ENCODE assay signal across 11 cellular contexts in genomic region chr17:78416311-78416711, GRCh38. TPM values are rescaled to one million over a fixed set of nuclear protein-coding genes. Genes with fewer than 3 reads are reported as not detected.
DNase-seq lines count a peak whose midpoint lies in the region; ATAC-seq and TF ChIP-seq lines count a peak whose summit lies in the region.
"Had no signal": no experiment of that assay in that cellular context is flagged by ENCODE, and none has a peak within 500 bp of the region (broad histone marks: within the 10 kb centered on the region; RNA-seq: fewer than 3 reads in every experiment).

No MANE protein-coding gene starts in this region.

- H3K27me3 ChIP-seq in heart left ventricle (no peaks in the 10 kb centered on the region), muscle layer of duodenum (ENCODE audit: low read depth, low read length) (no peaks in the 10 kb centered on the region), upper lobe of right lung (no peaks in the 10 kb centered on the region)

- CTCF ChIA-PET in GM10248 (lab: Yijun Ruan, JAX), result interaction anchor here (0.7 to 2.6 kb wide), 9 partner anchors 9 to 165 kb away, joined by 3 to 14 read pairs (median 4); no protein-coding TSS in a partner anchor

- H3K9me3 ChIP-seq in heart left ventricle, result no peaks in the 10 kb centered on the region
- no peaks in the 10 kb centered on the region for H3K9me3 ChIP-seq in muscle layer of duodenum (ENCODE audit: control insufficient read depth in 1 of 2, low read length in 2 of 2)
- no peaks in the 10 kb centered on the region for H3K9me3 ChIP-seq in upper lobe of right lung

- TF ChIP-seq CTCF in heart left ventricle (IDR thresholded peaks at IDR 0.05), result no peak
- no peak for TF ChIP-seq CTCF in choroid plexus epithelial cell (conservative IDR thresholded peaks at IDR 0.05; ENCODE audit: low read depth, low read length)
- no peak for TF ChIP-seq CTCF in upper lobe of right lung (IDR thresholded peaks at IDR 0.05)
- no peak for TF ChIP-seq CTCF in GM10248 (IDR thresholded peaks at IDR 0.05; ENCODE audit: control extremely low read depth, extremely low read depth, low read depth, missing control alignments)

- ATAC-seq in heart left ventricle, result no peak
- ATAC-seq in upper lobe of right lung, result no peak

- H3K4me3 ChIP-seq in heart left ventricle (peak overlapping the region in 1 of 12 donors; percentile 30), choroid plexus epithelial cell (ENCODE audit: low read depth, low read length) (no peak overlapping the region), muscle layer of duodenum (ENCODE audit: low read depth in 1 of 2, low read length in 2 of 2) (no peak overlapping the region), upper lobe of right lung (no peak overlapping the region)

- H3K36me3 ChIP-seq in heart left ventricle (peaks cover 0 to 31% (median 16%) of the 10 kb centered on the region in 9 donors), muscle layer of duodenum (ENCODE audit: control insufficient read depth in 1 of 2, insufficient read depth in 2 of 2, low read length in 2 of 2) (peaks cover 15% of the 10 kb centered on the region in 2 donors), upper lobe of right lung (peaks cover 28% of the 10 kb centered on the region)

- no peak for TF ChIP-seq POLR2A in heart left ventricle (IDR thresholded peaks at IDR 0.05)

- DNase-seq in heart left ventricle (no peak), cardiac septum (ENCODE audit: low spot score) (no peak), choroid plexus epithelial cell (ENCODE audit: low read depth) (peak; percentile 77), upper lobe of right lung (no peak), NCI-H1436 (lab: John Stamatoyannopoulos, UW) (no peak), GM10248 (ENCODE audit: extremely low spot score) (no peak)
- no peak for DNase-seq in stimulated activated naive CD4-positive, alpha-beta T cell treated with Interleukin-2 at 50 U/mL for 16 hours (lab: John Stamatoyannopoulos, UW)
- DNase-seq: COR-L47; SHP77; stimulated activated CD4-positive, alpha-beta T cell treated with anti-CD3 and anti-CD28 coated beads, Interleukin-4, amount 100 ng/mL, for 24 hours had no signal

- WGBS in heart left ventricle, 4 donors, result 40 to 51% (median 46%) methylated on average over 5 to 7 of the region's 7 CpGs

- H3K27ac ChIP-seq in heart left ventricle (peak overlapping the region; percentile 73 to 98 (median 86)), muscle layer of duodenum (ENCODE audit: low read length) (peak overlapping the region; percentile 93), upper lobe of right lung (peak overlapping the region; percentile 83)

- intact Hi-C loops in heart left ventricle (cut with DNase I), result loop anchor here in 3 of 10 donors (5.0 kb wide), 1 partner anchor 34 kb away; no protein-coding TSS in a partner anchor
- intact Hi-C loops in cardiac septum (cut with DNase I), result no loop called here
- intact Hi-C loops in upper lobe of right lung (cut with DNase I), result no loop called here

- POLR2A ChIA-PET in GM10248 (lab: Yijun Ruan, JAX), result interaction anchor here (0.5 kb wide), 1 partner anchor 109 kb away, joined by 3 read pairs; no protein-coding TSS in a partner anchor

- peaks cover 7 to 100% (median 77%) of the 10 kb centered on the region in 12 donors for H3K4me1 ChIP-seq in heart left ventricle
- peaks cover 10 to 18% of the 10 kb centered on the region in 2 donors for H3K4me1 ChIP-seq in muscle layer of duodenum (ENCODE audit: control insufficient read depth in 1 of 2, insufficient read depth in 2 of 2, low read length in 2 of 2)
- H3K4me1 ChIP-seq in upper lobe of right lung, result peaks cover 93% of the 10 kb centered on the region

RNA-seq across cellular contexts. Expression of gene PGS1, which starts 37.9 kb away (rescaled TPM):
- 10 to 100 TPM; 14.2 to 32.8 (median 17.3) TPM for total RNA-seq in heart left ventricle
- 10 to 100 TPM; 11.9 to 24.6 TPM for polyA plus RNA-seq in heart left ventricle
- 22.1 TPM for total RNA-seq in cardiac septum
- 95.5 TPM for total RNA-seq in upper lobe of right lung

RNA-seq across cellular contexts. Expression of gene SOCS3, which starts 56.4 kb away (rescaled TPM):
- 100 to 1,000 TPM in 1 of 9 donors, 10 to 100 TPM in 5, 1 to 10 TPM in 3; 4.6 to 134 (median 18.4) TPM for total RNA-seq in heart left ventricle
- 10 to 100 TPM; 15.2 to 15.9 TPM for polyA plus RNA-seq in heart left ventricle
- 49.9 TPM for total RNA-seq in cardiac septum
- 82.0 TPM for total RNA-seq in upper lobe of right lung
